In genomic region chr17:61401280-61402072, GRCh38 we compare ENCODE assay signal across 10 cellular contexts. TPM values are rescaled to one million over a fixed set of nuclear protein-coding genes. Genes with fewer than 3 reads are reported as not detected.
DNase-seq lines count a peak whose midpoint lies in the region; TF ChIP-seq lines count a peak whose summit lies in the region.
"Had no signal": no experiment of that assay in that cellular context is flagged by ENCODE, and none has a peak within 500 bp of the region (broad histone marks: within the 10 kb centered on the region; RNA-seq: fewer than 3 reads in every experiment).

No MANE protein-coding gene starts in this region.

- H3K27me3 Mint-ChIP-seq in activated naive CD8-positive, alpha-beta T cell: peaks cover 30% of the 10 kb centered on the region
- H3K27me3 Mint-ChIP-seq in activated naive CD8-positive, alpha-beta T cell treated with anti-CD3 and anti-CD28 coated beads for 36 hours: peaks cover 75% of the 10 kb centered on the region

- H3K27ac Mint-ChIP-seq in activated naive CD8-positive, alpha-beta T cell: no peak overlapping the region
- no peak overlapping the region for H3K27ac Mint-ChIP-seq in activated naive CD8-positive, alpha-beta T cell treated with anti-CD3 and anti-CD28 coated beads for 36 hours

- no peak for TF ChIP-seq CTCF in colonic mucosa (IDR thresholded peaks at IDR 0.05)

- H3K4me3 ChIP-seq in colonic mucosa: peak overlapping the region; percentile 22
- H3K4me3 ChIP-seq in muscle layer of duodenum (ENCODE audit: low read depth in 1 of 2, low read length in 2 of 2): peak overlapping the region; percentile 52 to 56
- H3K4me3 ChIP-seq in urinary bladder (ENCODE audit: low read depth, low read length): peak overlapping the region; percentile 94

- peak overlapping the region; percentile 17 for H3K27ac ChIP-seq in colonic mucosa
- peak overlapping the region; percentile 33 for H3K27ac ChIP-seq in muscle layer of duodenum (ENCODE audit: low read length)
- H3K27ac ChIP-seq in urinary bladder (ENCODE audit: low read depth): peak overlapping the region; percentile 77

- H3K9me3 Mint-ChIP-seq in activated naive CD8-positive, alpha-beta T cell (ENCODE audit: low read depth): no peaks in the 10 kb centered on the region
- H3K9me3 Mint-ChIP-seq in activated naive CD8-positive, alpha-beta T cell treated with anti-CD3 and anti-CD28 coated beads for 36 hours: no peaks in the 10 kb centered on the region

- no peaks in the 10 kb centered on the region for H3K36me3 Mint-ChIP-seq in activated naive CD8-positive, alpha-beta T cell
- no peaks in the 10 kb centered on the region for H3K36me3 Mint-ChIP-seq in activated naive CD8-positive, alpha-beta T cell treated with anti-CD3 and anti-CD28 coated beads for 36 hours

- H3K4me3 Mint-ChIP-seq in activated naive CD8-positive, alpha-beta T cell: peak overlapping the region; percentile 62
- no peak overlapping the region for H3K4me3 Mint-ChIP-seq in activated naive CD8-positive, alpha-beta T cell treated with anti-CD3 and anti-CD28 coated beads for 36 hours

- 23% methylated on average over 29 of the region's 29 CpGs for WGBS in urinary bladder

- H3K4me1 ChIP-seq in colonic mucosa (peaks cover 8% of the 10 kb centered on the region), muscle layer of duodenum (ENCODE audit: control insufficient read depth in 1 of 2, insufficient read depth in 2 of 2, low read length in 2 of 2) (peaks cover 0 to 51% of the 10 kb centered on the region in 2 donors), urinary bladder (ENCODE audit: insufficient read depth) (no peaks in the 10 kb centered on the region)

- intact Hi-C loops in colonic mucosa (cut with DNase I): no loop called here

- H3K36me3 ChIP-seq in colonic mucosa: no peaks in the 10 kb centered on the region
- no peaks in the 10 kb centered on the region for H3K36me3 ChIP-seq in muscle layer of duodenum (ENCODE audit: control insufficient read depth in 1 of 2, insufficient read depth in 2 of 2, low read length in 2 of 2)
- H3K36me3 ChIP-seq in urinary bladder (ENCODE audit: insufficient read depth): peaks cover 2% of the 10 kb centered on the region

- no peaks in the 10 kb centered on the region for H3K9me3 ChIP-seq in colonic mucosa
- H3K9me3 ChIP-seq in muscle layer of duodenum (ENCODE audit: control insufficient read depth in 1 of 2, low read length in 2 of 2): no peaks in the 10 kb centered on the region

- peak overlapping the region; percentile 59 to 60 for H3K9ac ChIP-seq in colonic mucosa (ENCODE audit: low read depth in 2 of 2, low read length in 2 of 2)

- H3K27me3 ChIP-seq in colonic mucosa (peaks cover 85% of the 10 kb centered on the region), muscle layer of duodenum (ENCODE audit: low read depth, low read length) (peaks cover 58% of the 10 kb centered on the region)

- no peak for DNase-seq in activated naive CD8-positive, alpha-beta T cell treated with anti-CD3 and anti-CD28 coated beads for 36 hours
- DNase-seq in colonic mucosa: no peak
- no peak for DNase-seq in hippocampal formation (lab: John Stamatoyannopoulos, UW)
- DNase-seq in stimulated activated CD4-positive, alpha-beta T cell treated with anti-CD3 and anti-CD28 coated beads, Interleukin-4, amount 100 ng/mL, for 4 hours: no peak
- no peak for DNase-seq in superior temporal gyrus (ENCODE audit: extremely low spot score)
- DNase-seq: DND-41, Karpas-422 had no signal

- peaks cover 38% of the 10 kb centered on the region for H3K4me1 Mint-ChIP-seq in activated naive CD8-positive, alpha-beta T cell (ENCODE audit: low read depth)
- H3K4me1 Mint-ChIP-seq in activated naive CD8-positive, alpha-beta T cell treated with anti-CD3 and anti-CD28 coated beads for 36 hours: peaks cover 28% of the 10 kb centered on the region

RNA-seq across cellular contexts. Expression of gene TBX2, which starts 1.8 kb away (rescaled TPM):
- not detected for total RNA-seq in activated naive CD8-positive, alpha-beta T cell treated with anti-CD3 and anti-CD28 coated beads for 36 hours
- total RNA-seq in colonic mucosa (1 to 10 TPM; 5.0 to 5.3 TPM), urinary bladder (26.4 TPM)
- polyA plus RNA-seq in urinary bladder: 56.3 TPM

RNA-seq across cellular contexts. Expression of gene TBX4, which starts 50.7 kb away (rescaled TPM):
- total RNA-seq in activated naive CD8-positive, alpha-beta T cell treated with anti-CD3 and anti-CD28 coated beads for 36 hours: not detected
- total RNA-seq in colonic mucosa (not detected), urinary bladder (9.8 TPM)
- polyA plus RNA-seq in urinary bladder: 13.0 TPM

Comparison
In these comparisons a context has a peak if more than half of its experiments do, and no peak if none do; other contexts are left out.
1. H3K27ac ChIP-seq: peak in every context shown above with its lines; median percentile 77 in urinary bladder; 33 in muscle layer of duodenum; 17 in colonic mucosa.
2. H3K4me3 ChIP-seq: peak in every context shown above with its lines; median percentile 94 in urinary bladder; 54 in muscle layer of duodenum; 22 in colonic mucosa.
3. RNA of gene TBX2, which starts 1.8 kb away (total RNA-seq): 26.4 TPM in urinary bladder (single experiment) and 5.0 to 5.3 TPM in colonic mucosa; not detected in activated naive CD8-positive, alpha-beta T cell treated with anti-CD3 and anti-CD28 coated beads for 36 hours; every median in the first group is over 4 times any median in the second.